Comparison of ENCODE assay signal across 11 cellular contexts in genomic region chr11:117950999-117951961, GRCh38. TPM values are rescaled to one million over a fixed set of nuclear protein-coding genes. Genes with fewer than 3 reads are reported as not detected.
DNase-seq lines count a peak whose midpoint lies in the region; ATAC-seq and TF ChIP-seq lines count a peak whose summit lies in the region.
"Had no signal": no experiment of that assay in that cellular context is flagged by ENCODE, and none has a peak within 500 bp of the region (broad histone marks: within the 10 kb centered on the region; RNA-seq: fewer than 3 reads in every experiment).

No MANE protein-coding gene starts in this region.

- H3K36me3 ChIP-seq in mucosa of descending colon (ENCODE audit: low read depth): no peaks in the 10 kb centered on the region

- DNase-seq in DMS79 treated with DMSO at 0.1 percent for 48 hours (lab: John Stamatoyannopoulos, UW): peak; percentile 88
- peak; percentile 36 for DNase-seq in activated CD4-positive, alpha-beta T cell treated with anti-CD3 and anti-CD28 coated beads, Interleukin-2, amount 50 U/mL, for 1 hour
- peak in 1 of 3 donors; percentile 64 for DNase-seq in mucosa of descending colon
- no peak for DNase-seq in GM19238 (ENCODE audit: insufficient read length, low spot score)
- DNase-seq in NCI-H128 (lab: John Stamatoyannopoulos, UW; ENCODE audit: unreplicated experiment): no peak
- no peak for DNase-seq in sciatic nerve (ENCODE audit: low spot score)
- no peak for DNase-seq in NK-92 (lab: John Stamatoyannopoulos, UW; ENCODE audit: unreplicated experiment)
- DNase-seq: foreskin keratinocyte, occipital lobe had no signal

- no peak overlapping the region for H3K4me3 ChIP-seq in mucosa of descending colon

- intact Hi-C loops in mucosa of descending colon (cut with DNase I, micrococcal nuclease) (loop anchor here in 1 of 2 donors (10.0 kb wide), 2 partner anchors 104 to 126 kb away; partner anchors contain the start of gene FXYD2), sciatic nerve (cut with DNase I) (no loop called here)

- TF ChIP-seq CTCF in mucosa of descending colon (IDR thresholded peaks at IDR 0.05): no peak

- no peaks in the 10 kb centered on the region for H3K9me3 ChIP-seq in mucosa of descending colon

- peak; percentile 39 for ATAC-seq in HG03378 (IDR thresholded peaks at IDR 0.05; ENCODE audit: unreplicated experiment)
- peak; percentile 58 for ATAC-seq in mucosa of descending colon
- no peak for ATAC-seq in sciatic nerve
- ATAC-seq: foreskin keratinocyte had no signal

- no peaks in the 10 kb centered on the region for H3K4me1 ChIP-seq in mucosa of descending colon (ENCODE audit: low read depth)

RNA-seq across cellular contexts. Expression of gene TMPRSS13, which starts 22.1 kb away (rescaled TPM):
- total RNA-seq in mucosa of descending colon (1 to 10 TPM in 1 of 3 donors, under 1 TPM in 2; 0.32 to 1.9 (median 0.72) TPM), sciatic nerve (0.58 TPM)
- total RNA-seq: G401 had no signal

RNA-seq across cellular contexts. Expression of gene IL10RA, which starts 34.9 kb away (rescaled TPM):
- total RNA-seq in mucosa of descending colon: 10 to 100 TPM in 2 of 3 donors, 1 to 10 TPM in 1; 9.3 to 25.9 (median 12.5) TPM
- 29.5 TPM for total RNA-seq in sciatic nerve
- total RNA-seq: G401 had no signal

Comparison
In these comparisons a context has a peak if more than half of its experiments do, and no peak if none do; other contexts are left out.
1. DNase-seq: peak in DMS79 treated with DMSO at 0.1 percent for 48 hours (single experiment) and activated CD4-positive, alpha-beta T cell treated with anti-CD3 and anti-CD28 coated beads, Interleukin-2, amount 50 U/mL, for 1 hour (single experiment); none in GM19238 (single experiment), NCI-H128 (single experiment), sciatic nerve (single experiment) and NK-92 (single experiment).